8 cellular contexts compared by ENCODE assay signal in the genomic region with DNA sequence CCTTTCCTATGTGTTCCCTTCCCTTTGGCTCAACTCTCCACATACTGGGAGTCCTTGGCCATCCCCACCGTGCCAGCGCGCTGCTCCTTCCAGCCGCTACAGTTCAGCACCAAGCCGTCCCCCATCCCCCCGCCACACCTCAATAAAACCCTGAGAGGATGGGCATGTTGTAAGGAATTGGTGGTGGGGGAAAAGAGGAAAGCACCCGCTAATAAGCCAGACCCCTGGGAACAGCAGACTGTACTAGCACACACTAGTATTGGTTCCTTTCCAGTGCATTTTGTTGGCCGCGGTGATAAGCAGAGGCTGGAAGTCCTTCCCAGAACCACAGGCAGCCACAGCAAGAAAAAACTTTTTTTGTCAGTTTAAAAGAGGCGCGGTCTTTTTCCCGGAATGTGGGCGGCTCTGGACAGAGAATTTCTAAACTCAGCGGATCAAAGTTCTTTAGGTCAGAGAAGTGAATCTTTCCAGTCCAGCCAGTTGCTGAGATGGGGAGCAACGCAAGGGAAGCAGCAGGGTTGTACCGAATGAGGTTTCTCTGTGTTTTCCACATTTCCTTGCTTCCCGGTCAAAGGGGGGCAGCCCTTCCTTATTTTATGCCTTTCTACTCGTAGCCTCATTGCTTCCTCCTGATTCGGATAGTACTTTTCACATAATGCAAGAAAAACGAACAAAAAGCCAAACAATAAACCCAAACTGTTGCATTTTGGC. TPM values are rescaled to one million over a fixed set of nuclear protein-coding genes. Genes with fewer than 3 reads are reported as not detected.
DNase-seq lines count a peak whose midpoint lies in the region; ATAC-seq, FAIRE-seq and TF ChIP-seq lines count a peak whose summit lies in the region.

No MANE protein-coding gene starts in this region.

- peaks cover 0 to 12% (median 4%) of the 10 kb centered on the region in 4 experiments; a peak in 6 of 7 replicates for H3K4me1 ChIP-seq in H1 (replicated peaks in 1 of 4; ENCODE audit: control insufficient read depth in 3 of 4, insufficient read depth in 4 of 4, low read length in 3 of 4)

- in situ Hi-C loops in ACHN (cut with HindIII; ENCODE audit: low pct_ligation_motif_present, low pct_unique_long_range_greater_than_20kb, low sequenced_read_pairs) (no loop called here), KBM-7 (cut with MboI; ENCODE audit: low pct_unique_long_range_greater_than_20kb, low sequenced_read_pairs) (no loop called here)

- no peak overlapping the region for H2AK5ac ChIP-seq in H1 (ENCODE audit: low read depth, low read length)

- H3K4me2 ChIP-seq in H1 (ENCODE audit: insufficient read depth in 1 of 2, low read depth in 2 of 2, low read length in 2 of 2) = peak overlapping the region; percentile 99 to 100

- peaks cover 25% of the 10 kb centered on the region for H3K23me2 ChIP-seq in H1 (ENCODE audit: low read depth, low read length)

- no peak overlapping the region for H3K56ac ChIP-seq in H1 (replicated peaks; ENCODE audit: insufficient read length, low read depth, low read length)

- H3K23ac ChIP-seq in H1 (ENCODE audit: insufficient read length) = no peak overlapping the region

- no peak overlapping the region for H2BK15ac ChIP-seq in H1 (ENCODE audit: low read length)

- peaks cover 1 to 39% (median 28%) of the 10 kb centered on the region in 4 experiments for H3K27me3 ChIP-seq in H1 (replicated peaks in 1 of 4; ENCODE audit: control insufficient read depth in 3 of 4, extremely low read depth in 1 of 4, insufficient read depth in 3 of 4, low read length in 3 of 4)

- ATAC-seq in HG03565 (IDR thresholded peaks at IDR 0.05; ENCODE audit: unreplicated experiment) = no peak
- ATAC-seq in GM19035 (IDR thresholded peaks at IDR 0.05; ENCODE audit: unreplicated experiment) = no peak
- ATAC-seq in GM21447 (IDR thresholded peaks at IDR 0.05; ENCODE audit: unreplicated experiment) = no peak
- no peak for ATAC-seq in GM18520 (IDR thresholded peaks at IDR 0.05; ENCODE audit: unreplicated experiment)

- DNase-seq in ACHN (peak; percentile 30), KBM-7 (peak; percentile 12), H1 (ENCODE audit: low read depth in 1 of 2, low spot score in 2 of 2) (peak in 1 of 2 experiments; percentile 61), myocyte (ENCODE audit: low read depth) (peak; percentile 60)

- H2BK20ac ChIP-seq in H1 (ENCODE audit: low read length) = no peak overlapping the region

- no peaks in the 10 kb centered on the region for H3K36me3 ChIP-seq in H1 (ENCODE audit: control insufficient read depth in 2 of 4, insufficient read depth in 4 of 4, low read length in 3 of 4)

- TF ChIP-seq POLR2A in H1 (IDR thresholded peaks at IDR 0.05; ENCODE audit: control extremely low read depth in 1 of 2, low read depth in 2 of 2, low read length in 2 of 2) = no peak

- POLR2A ChIA-PET in H1 (lab: Charles Lee; ENCODE audit: partially characterized antibody) = no interaction called here

- peak in 2 of 3 experiments; percentile 16 to 21; a peak in 2 of 4 replicates for TF ChIP-seq CTCF in H1 (IDR thresholded peaks at IDR 0.05; ENCODE audit: control extremely low read depth in 1 of 3, insufficient read depth in 1 of 3, low read depth in 1 of 3, low read length in 3 of 3)

- TF ChIP-seq EP300 in H1 (IDR thresholded peaks at IDR 0.05; ENCODE audit: borderline replicate concordance in 1 of 2, low read depth in 2 of 2, low read length in 2 of 2) = no peak

- H2BK12ac ChIP-seq in H1 (ENCODE audit: low read depth, low read length) = no peak overlapping the region

- no peaks in the 10 kb centered on the region for H4K20me1 ChIP-seq in H1 (replicated peaks in 1 of 2; ENCODE audit: control insufficient read depth in 1 of 2, insufficient read depth in 2 of 2, low read length in 2 of 2)

- no peak overlapping the region for H2BK120ac ChIP-seq in H1 (replicated peaks; ENCODE audit: low read depth, low read length)

- CTCF ChIA-PET in H1 (lab: Charles Lee; ENCODE audit: partially characterized antibody) = interaction anchor here (1.1 kb wide), 1 partner anchor 1100 kb away, joined by 5 read pairs; no protein-coding TSS in a partner anchor

- H4K5ac ChIP-seq in H1 (ENCODE audit: insufficient read length, low read depth, low read length) = no peak overlapping the region

- H3K4me3 ChIP-seq in H1 (ENCODE audit: extremely low read depth in 1 of 4, insufficient read depth in 2 of 4, low read depth in 3 of 4, low read length in 4 of 4) = peak overlapping the region; percentile 61 to 80 (median 73); a peak in 7 of 8 replicates

- peak overlapping the region; percentile 91 for H2AFZ ChIP-seq in H1 (ENCODE audit: low read length)

- TF ChIP-seq RAD21 in H1 (IDR thresholded peaks at IDR 0.05 in 1 of 2, conservative IDR thresholded peaks at IDR 0.05 in 1 of 2; ENCODE audit: low read depth in 2 of 2, low read length in 2 of 2) = peak; percentile 37 to 49

- no peak overlapping the region for H2BK5ac ChIP-seq in H1 (ENCODE audit: low read depth, low read length)

- no peak overlapping the region for H3K18ac ChIP-seq in H1 (ENCODE audit: extremely low read depth, low read length)

- H3K79me1 ChIP-seq in H1 (ENCODE audit: low read depth, low read length) = no peaks in the 10 kb centered on the region

- no peak overlapping the region; the same call in 1 of the 2 replicates for H4K8ac ChIP-seq in H1 (ENCODE audit: extremely low read depth, insufficient read depth, low read length)

- H3K27ac ChIP-seq in H1 (ENCODE audit: low read depth, low read length) = no peak overlapping the region

- H3K79me2 ChIP-seq in H1 (ENCODE audit: control insufficient read depth in 1 of 2, insufficient read depth in 2 of 2, low read length in 2 of 2) = no peaks in the 10 kb centered on the region

- H3K14ac ChIP-seq in H1 (ENCODE audit: insufficient read length) = no peak overlapping the region

- no peak overlapping the region for H4K91ac ChIP-seq in H1 (replicated peaks; ENCODE audit: insufficient read length, low read length)

- H3K4ac ChIP-seq in H1 (replicated peaks; ENCODE audit: insufficient read length, low read depth, low read length) = no peak overlapping the region

- no peaks in the 10 kb centered on the region for H3K9me3 ChIP-seq in H1 (ENCODE audit: insufficient read depth in 2 of 2, low read depth in 1 of 2, low read length in 1 of 2)

- 7% methylated on average over 20 of the region's 20 CpGs; no CpG with 5 or more reads in 1 of the 2 experiments for WGBS in H1 (ENCODE audit: extremely low coverage in 1 of 2, insufficient coverage in 1 of 2, insufficient read length in 1 of 2, insufficient replicate concordance in 2 of 2, low coverage in 1 of 2, low lambda C conversion rate in 2 of 2, missing lambda C conversion rate in 1 of 2), 2 experiments

- no peak for FAIRE-seq in H1 (lab: Jason Lieb, UNC)

- H3K9ac ChIP-seq in H1 (replicated peaks in 1 of 4; ENCODE audit: extremely low read depth in 1 of 4, low read depth in 3 of 4, low read length in 3 of 4) = no peak overlapping the region

TF ChIP-seq in H1, 55 proteins besides CTCF, POLR2A, EP300 and RAD21:
- TF ChIP-seq EZH2 (IDR thresholded peaks at IDR 0.05; ENCODE audit: low read depth, low read length, severe bottlenecking) (peak; percentile 34), RNF2 (IDR thresholded peaks at IDR 0.05; ENCODE audit: borderline replicate concordance, low read depth, low read length, missing control alignments, poor library complexity, severe bottlenecking) (peak; percentile 40), KDM1A (IDR thresholded peaks at IDR 0.05; ENCODE audit: borderline replicate concordance, low read length) (0 out of 2 replicates have a peak, but pooled peaks have one; percentile 46), GTF2F1 (IDR thresholded peaks at IDR 0.05; ENCODE audit: borderline replicate concordance, low read depth, low read length) (no peak), CTBP2 (IDR thresholded peaks at IDR 0.05; ENCODE audit: borderline replicate concordance, insufficient read depth, insufficient read length, low read length) (peak; percentile 69), SUZ12 (IDR thresholded peaks at IDR 0.05; ENCODE audit: low read length) (peak; percentile 48; the same call in 1 of the 2 replicates)

RNA-seq across cellular contexts. Expression of a gene that starts 2.1 kb away (rescaled TPM):
- 1.4 and 1.8 TPM in 2 replicates for total RNA-seq in H1 (2021; fragmentation: NEBNext Ultra II Directional; extraction: Animal tissue kit (Norgen Biotek cat#: 25700))
- 0.24 and 0.28 TPM in 2 replicates for polyA plus RNA-seq in H1 (2011; rRNA removed)
- 0.31 TPM for polyA plus RNA-seq in H1 (2011; cell fraction: cytosol; rRNA removed)
- polyA plus RNA-seq in H1 (2011; cell fraction: nucleus; rRNA removed) = 0.50 TPM
- polyA plus RNA-seq in H1 (2012, experiment 1 of 2) = 0.38 to 0.93 TPM (median 0.70 TPM) in 4 replicates
- 0.16 TPM for polyA plus RNA-seq in H1 (2012, experiment 2 of 2)
- 1.3 TPM for polyA plus RNA-seq in H1 (2013, experiment 1 of 2)
- polyA plus RNA-seq in H1 (2013, experiment 2 of 2) = 1.3 TPM
- 0.66 and 1.0 TPM in 2 replicates for polyA minus RNA-seq in H1 (2011; rRNA and poly(A)+ RNA removed)
- polyA minus RNA-seq in H1 (2011; cell fraction: cytosol; rRNA and poly(A)+ RNA removed) = 0.66 TPM
- 2.3 TPM for polyA minus RNA-seq in H1 (2011; cell fraction: nucleus; rRNA and poly(A)+ RNA removed)
- 8.3 and 12.8 TPM in 2 replicates for total RNA-seq in myocyte
- polyA plus RNA-seq in myocyte (2012) = 8.3 TPM
